In the genomic region with DNA sequence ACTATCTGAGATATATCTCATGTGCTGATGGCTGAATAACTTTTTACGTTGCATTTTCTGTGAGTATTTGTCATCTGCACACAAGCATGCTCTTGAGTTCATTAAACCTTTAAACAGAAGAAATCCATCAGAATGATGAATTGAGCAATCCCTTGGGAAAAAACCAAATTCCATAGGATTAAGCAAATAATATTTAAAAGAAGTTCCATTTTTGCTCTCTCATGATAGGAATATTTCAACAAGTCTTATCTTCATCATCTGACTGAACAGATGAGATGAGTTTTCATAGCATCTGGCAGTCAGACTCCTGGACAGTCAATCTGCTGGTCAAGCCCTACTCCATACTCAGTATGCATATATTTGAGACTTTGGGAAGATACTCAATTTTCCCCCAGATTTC, we compare ENCODE assay signal across 16 cellular contexts.
DNase-seq lines count a peak whose midpoint lies in the region; ATAC-seq and TF ChIP-seq lines count a peak whose summit lies in the region.
"Had no signal": no experiment of that assay in that cellular context is flagged by ENCODE, and none has a peak within 500 bp of the region (broad histone marks: within the 10 kb centered on the region; RNA-seq: fewer than 3 reads in every experiment).

No MANE protein-coding gene starts in this region.

- H3K79me2 ChIP-seq in hepatocyte (no peaks in the 10 kb centered on the region), H9 (ENCODE audit: insufficient read depth, low read length) (no peaks in the 10 kb centered on the region)

- H3K9me3 ChIP-seq in adipocyte (ENCODE audit: control insufficient read depth, low read length) (no peaks in the 10 kb centered on the region), hepatocyte (ENCODE audit: low read depth) (no peaks in the 10 kb centered on the region), H9 (ENCODE audit: control insufficient read depth, low read depth, low read length) (no peaks in the 10 kb centered on the region)
- H3K9me3 ChIP-seq: Caco-2 had no signal

- H3K4me3 ChIP-seq in AG10803 (ENCODE audit: low read length): no peak overlapping the region
- no peak overlapping the region for H3K4me3 ChIP-seq in adipocyte (ENCODE audit: low read length)
- no peak overlapping the region for H3K4me3 ChIP-seq in hepatocyte

- no peak overlapping the region for H2BK20ac ChIP-seq in H9 (ENCODE audit: low read depth, low read length, poor library complexity, severe bottlenecking)

- no peak for TF ChIP-seq CTCF in AG10803 (conservative IDR thresholded peaks at IDR 0.05; ENCODE audit: low read length)
- TF ChIP-seq CTCF in hepatocyte (IDR thresholded peaks at IDR 0.05; ENCODE audit: poor library complexity): no peak
- TF ChIP-seq CTCF in H9 (conservative IDR thresholded peaks at IDR 0.05): no peak

- H3K4ac ChIP-seq in H9 (ENCODE audit: low read depth, low read length): no peak overlapping the region

- H2AK5ac ChIP-seq in H9 (ENCODE audit: insufficient read length, low read length): no peak overlapping the region

- no peak overlapping the region for H3K4me2 ChIP-seq in hepatocyte
- no peak overlapping the region for H3K4me2 ChIP-seq in H9 (ENCODE audit: insufficient read depth, insufficient read length, low read length)

- no peaks in the 10 kb centered on the region for H3K23me2 ChIP-seq in H9 (ENCODE audit: insufficient read length, low read depth, low read length, poor library complexity, severe bottlenecking)

- H3K18ac ChIP-seq in H9 (ENCODE audit: insufficient read length, low read depth, low read length): no peak overlapping the region

- H3K27ac ChIP-seq in hepatocyte (peak overlapping the region; percentile 92), H9 (ENCODE audit: insufficient read length, low read depth, low read length) (no peak overlapping the region)

- H3T11ph ChIP-seq in H9 (ENCODE audit: low read length): no peak overlapping the region

- ATAC-seq in HG03565 (IDR thresholded peaks at IDR 0.05; ENCODE audit: unreplicated experiment): no peak

- no peaks in the 10 kb centered on the region for H3K27me3 ChIP-seq in adipocyte (replicated peaks; ENCODE audit: control insufficient read depth, insufficient read depth, low read length)
- H3K27me3 ChIP-seq in hepatocyte: no peaks in the 10 kb centered on the region
- H3K27me3 ChIP-seq in H9 (ENCODE audit: insufficient read depth, low read length): no peaks in the 10 kb centered on the region

- no peaks in the 10 kb centered on the region for H3K79me1 ChIP-seq in H9 (ENCODE audit: insufficient read depth, low read depth, low read length, poor library complexity, severe bottlenecking)

- H2BK15ac ChIP-seq in H9 (ENCODE audit: low read depth, low read length): no peak overlapping the region

- WGBS in hepatocyte (ENCODE audit: low lambda C conversion rate, missing lambda C conversion rate): 77% methylated on average over 1 of the region's 1 CpG
- no CpG with 5 or more reads among the region's 1 CpG for whole genome bisulfite sequencing in H9 (ENCODE audit: extremely low coverage, insufficient read length, low lambda C conversion rate)

- H3K4me1 ChIP-seq in adipocyte (ENCODE audit: control insufficient read depth, insufficient read depth, low read length) (peaks cover 8% of the 10 kb centered on the region), hepatocyte (ENCODE audit: insufficient read depth) (peaks cover 39% of the 10 kb centered on the region), H9 (ENCODE audit: insufficient read depth, low read length) (peaks cover 3% of the 10 kb centered on the region; the same call in 1 of the 2 replicates)

- no peak overlapping the region for H4K5ac ChIP-seq in H9 (ENCODE audit: insufficient read length, low read depth, low read length)

- peak; percentile 76 for DNase-seq in AG10803 (ENCODE audit: low read depth)
- DNase-seq in EH (ENCODE audit: low read depth): peak; percentile 46
- peak; percentile 42 for DNase-seq in adipocyte (ENCODE audit: low read depth)
- DNase-seq in hepatocyte (ENCODE audit: low spot score): no peak
- no peak for DNase-seq in HuH-7.5 (ENCODE audit: low spot score)
- no peak for DNase-seq in H9
- DNase-seq: AML-193, Caco-2, DMS153, MV-4-11, NCI-H187 treated with DMSO at 0.1 percent for 48 hours, NCI-H446, NCI-H69, SHP77 had no signal

- H3K9ac ChIP-seq in adipocyte (ENCODE audit: low read length) (no peak overlapping the region), H9 (ENCODE audit: extremely low read depth, insufficient read length, low read length) (no peak overlapping the region)

- no peaks in the 10 kb centered on the region for H3K9me3 Mint-ChIP-seq in H9

- H4K8ac ChIP-seq in H9 (replicated peaks; ENCODE audit: insufficient read length, low read depth, low read length): no peak overlapping the region

- peaks cover 20 to 21% of the 10 kb centered on the region in 2 experiments for H3K4me1 Mint-ChIP-seq in H9

- no peak overlapping the region for H3K27ac Mint-ChIP-seq in H9

- no peaks in the 10 kb centered on the region for H4K20me1 ChIP-seq in hepatocyte (ENCODE audit: insufficient read depth, poor library complexity, severe bottlenecking)
- no peaks in the 10 kb centered on the region for H4K20me1 ChIP-seq in H9 (ENCODE audit: control insufficient read depth, insufficient read depth, insufficient read length)

- H2BK120ac ChIP-seq in H9 (ENCODE audit: low read depth, low read length, poor library complexity, severe bottlenecking): no peak overlapping the region

- H3K36me3 ChIP-seq in adipocyte (ENCODE audit: control insufficient read depth, insufficient read depth, low read length, severe bottlenecking): no peaks in the 10 kb centered on the region
- H3K36me3 ChIP-seq in hepatocyte (replicated peaks; ENCODE audit: insufficient read depth, low read depth): no peaks in the 10 kb centered on the region

- H2BK5ac ChIP-seq in H9 (ENCODE audit: insufficient read length, low read length): no peak overlapping the region

- H3K36me3 Mint-ChIP-seq in H9 (ENCODE audit: insufficient read depth in 1 of 3, low read depth in 3 of 3): no peaks in the 10 kb centered on the region

- no peaks in the 10 kb centered on the region for H3K9me2 ChIP-seq in hepatocyte (replicated peaks; ENCODE audit: insufficient read depth)

- H2BK12ac ChIP-seq in H9 (ENCODE audit: insufficient read length, low read depth, low read length): no peak overlapping the region

- no peak overlapping the region for H3K4me3 Mint-ChIP-seq in H9
- H3K4me3 Mint-ChIP-seq: CD14-positive monocyte had no signal

- no peak overlapping the region for H2AFZ ChIP-seq in hepatocyte
- no peak overlapping the region for H2AFZ ChIP-seq in H9 (ENCODE audit: low read length)

- no peak overlapping the region for H3K14ac ChIP-seq in H9 (ENCODE audit: insufficient read depth, low read length)

- H4K91ac ChIP-seq in H9 (ENCODE audit: insufficient read length, low read depth, low read length): no peak overlapping the region

- H3K56ac ChIP-seq in H9 (ENCODE audit: insufficient read length, low read depth, low read length): no peak overlapping the region

- H3K23ac ChIP-seq in H9 (ENCODE audit: insufficient read length, low read depth, low read length): no peak overlapping the region

- H3K27me3 Mint-ChIP-seq in H9 (ENCODE audit: low read depth): no peaks in the 10 kb centered on the region

Comparison
In these comparisons a context has a peak if more than half of its experiments do, and no peak if none do; other contexts are left out.
1. DNase-seq: peak in AG10803 (single experiment), EH (single experiment) and adipocyte (single experiment); none in hepatocyte (single experiment), HuH-7.5 (single experiment) and H9 (single experiment).